ENCODE assay signal across 1 cellular context in the genomic region with DNA sequence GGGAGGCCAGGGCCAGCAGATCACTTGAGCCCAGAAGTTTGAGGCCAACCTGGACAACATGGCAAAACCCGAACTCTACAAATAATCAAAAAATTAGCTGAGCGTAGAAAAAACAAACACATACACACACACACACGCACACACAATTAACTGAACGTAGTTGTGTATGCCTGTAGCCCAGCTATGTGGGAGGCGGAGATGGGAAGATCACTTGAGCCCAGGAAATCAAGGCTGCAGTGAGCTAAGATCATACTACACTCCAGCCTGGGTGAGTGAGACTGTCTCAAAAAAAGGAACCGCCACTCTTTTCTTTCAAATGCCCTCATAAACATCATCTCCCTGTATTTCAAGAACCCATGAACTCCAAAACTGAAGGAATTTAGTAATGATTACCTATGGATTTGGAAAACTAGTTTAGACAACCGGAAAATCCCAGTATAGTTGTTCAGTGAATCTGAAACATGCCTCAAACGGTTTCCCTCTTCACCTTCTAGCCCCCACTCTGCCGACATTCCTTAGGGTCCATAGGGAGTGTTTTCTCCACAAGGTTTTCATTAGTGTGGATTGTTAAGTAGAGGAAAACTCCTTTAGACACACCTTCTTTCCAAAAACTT.
TF ChIP-seq lines count a peak whose summit lies in the region.

No MANE protein-coding gene starts in this region.

TF ChIP-seq in K562, 482 proteins besides CTCF, POLR2A, EP300 and RAD21 (continued from another document and continues in another):
- TF ChIP-seq, protein P1, sequence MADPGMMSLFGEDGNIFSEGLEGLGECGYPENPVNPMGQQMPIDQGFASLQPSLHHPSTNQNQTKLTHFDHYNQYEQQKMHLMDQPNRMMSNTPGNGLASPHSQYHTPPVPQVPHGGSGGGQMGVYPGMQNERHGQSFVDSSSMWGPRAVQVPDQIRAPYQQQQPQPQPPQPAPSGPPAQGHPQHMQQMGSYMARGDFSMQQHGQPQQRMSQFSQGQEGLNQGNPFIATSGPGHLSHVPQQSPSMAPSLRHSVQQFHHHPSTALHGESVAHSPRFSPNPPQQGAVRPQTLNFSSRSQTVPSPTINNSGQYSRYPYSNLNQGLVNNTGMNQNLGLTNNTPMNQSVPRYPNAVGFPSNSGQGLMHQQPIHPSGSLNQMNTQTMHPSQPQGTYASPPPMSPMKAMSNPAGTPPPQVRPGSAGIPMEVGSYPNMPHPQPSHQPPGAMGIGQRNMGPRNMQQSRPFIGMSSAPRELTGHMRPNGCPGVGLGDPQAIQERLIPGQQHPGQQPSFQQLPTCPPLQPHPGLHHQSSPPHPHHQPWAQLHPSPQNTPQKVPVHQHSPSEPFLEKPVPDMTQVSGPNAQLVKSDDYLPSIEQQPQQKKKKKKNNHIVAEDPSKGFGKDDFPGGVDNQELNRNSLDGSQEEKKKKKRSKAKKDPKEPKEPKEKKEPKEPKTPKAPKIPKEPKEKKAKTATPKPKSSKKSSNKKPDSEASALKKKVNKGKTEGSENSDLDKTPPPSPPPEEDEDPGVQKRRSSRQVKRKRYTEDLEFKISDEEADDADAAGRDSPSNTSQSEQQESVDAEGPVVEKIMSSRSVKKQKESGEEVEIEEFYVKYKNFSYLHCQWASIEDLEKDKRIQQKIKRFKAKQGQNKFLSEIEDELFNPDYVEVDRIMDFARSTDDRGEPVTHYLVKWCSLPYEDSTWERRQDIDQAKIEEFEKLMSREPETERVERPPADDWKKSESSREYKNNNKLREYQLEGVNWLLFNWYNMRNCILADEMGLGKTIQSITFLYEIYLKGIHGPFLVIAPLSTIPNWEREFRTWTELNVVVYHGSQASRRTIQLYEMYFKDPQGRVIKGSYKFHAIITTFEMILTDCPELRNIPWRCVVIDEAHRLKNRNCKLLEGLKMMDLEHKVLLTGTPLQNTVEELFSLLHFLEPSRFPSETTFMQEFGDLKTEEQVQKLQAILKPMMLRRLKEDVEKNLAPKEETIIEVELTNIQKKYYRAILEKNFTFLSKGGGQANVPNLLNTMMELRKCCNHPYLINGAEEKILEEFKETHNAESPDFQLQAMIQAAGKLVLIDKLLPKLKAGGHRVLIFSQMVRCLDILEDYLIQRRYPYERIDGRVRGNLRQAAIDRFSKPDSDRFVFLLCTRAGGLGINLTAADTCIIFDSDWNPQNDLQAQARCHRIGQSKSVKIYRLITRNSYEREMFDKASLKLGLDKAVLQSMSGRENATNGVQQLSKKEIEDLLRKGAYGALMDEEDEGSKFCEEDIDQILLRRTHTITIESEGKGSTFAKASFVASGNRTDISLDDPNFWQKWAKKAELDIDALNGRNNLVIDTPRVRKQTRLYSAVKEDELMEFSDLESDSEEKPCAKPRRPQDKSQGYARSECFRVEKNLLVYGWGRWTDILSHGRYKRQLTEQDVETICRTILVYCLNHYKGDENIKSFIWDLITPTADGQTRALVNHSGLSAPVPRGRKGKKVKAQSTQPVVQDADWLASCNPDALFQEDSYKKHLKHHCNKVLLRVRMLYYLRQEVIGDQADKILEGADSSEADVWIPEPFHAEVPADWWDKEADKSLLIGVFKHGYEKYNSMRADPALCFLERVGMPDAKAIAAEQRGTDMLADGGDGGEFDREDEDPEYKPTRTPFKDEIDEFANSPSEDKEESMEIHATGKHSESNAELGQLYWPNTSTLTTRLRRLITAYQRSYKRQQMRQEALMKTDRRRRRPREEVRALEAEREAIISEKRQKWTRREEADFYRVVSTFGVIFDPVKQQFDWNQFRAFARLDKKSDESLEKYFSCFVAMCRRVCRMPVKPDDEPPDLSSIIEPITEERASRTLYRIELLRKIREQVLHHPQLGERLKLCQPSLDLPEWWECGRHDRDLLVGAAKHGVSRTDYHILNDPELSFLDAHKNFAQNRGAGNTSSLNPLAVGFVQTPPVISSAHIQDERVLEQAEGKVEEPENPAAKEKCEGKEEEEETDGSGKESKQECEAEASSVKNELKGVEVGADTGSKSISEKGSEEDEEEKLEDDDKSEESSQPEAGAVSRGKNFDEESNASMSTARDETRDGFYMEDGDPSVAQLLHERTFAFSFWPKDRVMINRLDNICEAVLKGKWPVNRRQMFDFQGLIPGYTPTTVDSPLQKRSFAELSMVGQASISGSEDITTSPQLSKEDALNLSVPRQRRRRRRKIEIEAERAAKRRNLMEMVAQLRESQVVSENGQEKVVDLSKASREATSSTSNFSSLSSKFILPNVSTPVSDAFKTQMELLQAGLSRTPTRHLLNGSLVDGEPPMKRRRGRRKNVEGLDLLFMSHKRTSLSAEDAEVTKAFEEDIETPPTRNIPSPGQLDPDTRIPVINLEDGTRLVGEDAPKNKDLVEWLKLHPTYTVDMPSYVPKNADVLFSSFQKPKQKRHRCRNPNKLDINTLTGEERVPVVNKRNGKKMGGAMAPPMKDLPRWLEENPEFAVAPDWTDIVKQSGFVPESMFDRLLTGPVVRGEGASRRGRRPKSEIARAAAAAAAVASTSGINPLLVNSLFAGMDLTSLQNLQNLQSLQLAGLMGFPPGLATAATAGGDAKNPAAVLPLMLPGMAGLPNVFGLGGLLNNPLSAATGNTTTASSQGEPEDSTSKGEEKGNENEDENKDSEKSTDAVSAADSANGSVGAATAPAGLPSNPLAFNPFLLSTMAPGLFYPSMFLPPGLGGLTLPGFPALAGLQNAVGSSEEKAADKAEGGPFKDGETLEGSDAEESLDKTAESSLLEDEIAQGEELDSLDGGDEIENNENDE (IDR thresholded peaks at IDR 0.05; ENCODE audit: low read depth, low read length) = peak; percentile 32
- TF ChIP-seq NR2C2 (CRISPR knock-in tag; IDR thresholded peaks at IDR 0.05) (no peak), NR2C2 (tag; IDR thresholded peaks at IDR 0.05) (no peak), ZZZ3 (IDR thresholded peaks at IDR 0.05) (no peak), ZNF77 (CRISPR knock-in tag; IDR thresholded peaks at IDR 0.05) (peak; percentile 96), GABPB2 (CRISPR knock-in tag; conservative IDR thresholded peaks at IDR 0.05) (peak; percentile 99), GABPB1 (CRISPR knock-in tag; IDR thresholded peaks at IDR 0.05) (no peak), DMBX1 (CRISPR knock-in tag; IDR thresholded peaks at IDR 0.05; ENCODE audit: borderline replicate concordance) (no peak; the same call in 1 of the 2 replicates), TAF9B (IDR thresholded peaks at IDR 0.05; ENCODE audit: partially characterized antibody) (no peak), ARID3A (IDR thresholded peaks at IDR 0.05; ENCODE audit: borderline replicate concordance, low read depth, low read length) (no peak), CGGBP1 (CRISPR knock-in tag; IDR thresholded peaks at IDR 0.05) (no peak; the same call in none of the 2 replicates), ZFP1 (CRISPR knock-in tag; IDR thresholded peaks at IDR 0.05) (peak; percentile 81), KDM5B (IDR thresholded peaks at IDR 0.05; ENCODE audit: insufficient replicate concordance, low read depth, low read length) (peak; percentile 92), LCOR (CRISPR knock-in tag; IDR thresholded peaks at IDR 0.05) (no peak), MYNN (IDR thresholded peaks at IDR 0.05) (peak; percentile 84), MYNN (CRISPR knock-in tag; IDR thresholded peaks at IDR 0.05) (no peak), HNRNPK (IDR thresholded peaks at IDR 0.05; ENCODE audit: low read depth, low read length, poor library complexity, severe bottlenecking) (no peak), IRF2 (CRISPR knock-in tag; IDR thresholded peaks at IDR 0.05) (no peak), COPS2 (conservative IDR thresholded peaks at IDR 0.05) (no peak), POLR2AphosphoS5 (IDR thresholded peaks at IDR 0.05; ENCODE audit: control insufficient read depth, insufficient read depth, low read depth, low read length) (peak; percentile 96), TEAD2 (tag; IDR thresholded peaks at IDR 0.05) (no peak), ZBTB43 (CRISPR knock-in tag; IDR thresholded peaks at IDR 0.05) (no peak), MTA2 (IDR thresholded peaks at IDR 0.05; ENCODE audit: low read depth) (no peak), ELF2 (CRISPR knock-in tag; IDR thresholded peaks at IDR 0.05) (peak; percentile 67), XRCC3 (IDR thresholded peaks at IDR 0.05) (no peak), PPARD (CRISPR knock-in tag; IDR thresholded peaks at IDR 0.05) (no peak), CHD1 (IDR thresholded peaks at IDR 0.05; ENCODE audit: low read length) (no peak), NFIX (CRISPR knock-in tag; IDR thresholded peaks at IDR 0.05; ENCODE audit: low read depth) (no peak), ZNF41 (CRISPR knock-in tag; conservative IDR thresholded peaks at IDR 0.05) (peak; percentile 65; the same call in 1 of the 2 replicates), LEF1 (IDR thresholded peaks at IDR 0.05) (no peak), ZNF354B (CRISPR knock-in tag; IDR thresholded peaks at IDR 0.05) (no peak), NRF1 (conservative IDR thresholded peaks at IDR 0.05 in 1 of 2, IDR thresholded peaks at IDR 0.05 in 1 of 2) (no peak), ZNF316 (IDR thresholded peaks at IDR 0.05) (peak; percentile 24; the same call in 1 of the 2 replicates), ZNF75A (CRISPR knock-in tag; IDR thresholded peaks at IDR 0.05) (peak; percentile 47)
- TF ChIP-seq, protein P2, sequence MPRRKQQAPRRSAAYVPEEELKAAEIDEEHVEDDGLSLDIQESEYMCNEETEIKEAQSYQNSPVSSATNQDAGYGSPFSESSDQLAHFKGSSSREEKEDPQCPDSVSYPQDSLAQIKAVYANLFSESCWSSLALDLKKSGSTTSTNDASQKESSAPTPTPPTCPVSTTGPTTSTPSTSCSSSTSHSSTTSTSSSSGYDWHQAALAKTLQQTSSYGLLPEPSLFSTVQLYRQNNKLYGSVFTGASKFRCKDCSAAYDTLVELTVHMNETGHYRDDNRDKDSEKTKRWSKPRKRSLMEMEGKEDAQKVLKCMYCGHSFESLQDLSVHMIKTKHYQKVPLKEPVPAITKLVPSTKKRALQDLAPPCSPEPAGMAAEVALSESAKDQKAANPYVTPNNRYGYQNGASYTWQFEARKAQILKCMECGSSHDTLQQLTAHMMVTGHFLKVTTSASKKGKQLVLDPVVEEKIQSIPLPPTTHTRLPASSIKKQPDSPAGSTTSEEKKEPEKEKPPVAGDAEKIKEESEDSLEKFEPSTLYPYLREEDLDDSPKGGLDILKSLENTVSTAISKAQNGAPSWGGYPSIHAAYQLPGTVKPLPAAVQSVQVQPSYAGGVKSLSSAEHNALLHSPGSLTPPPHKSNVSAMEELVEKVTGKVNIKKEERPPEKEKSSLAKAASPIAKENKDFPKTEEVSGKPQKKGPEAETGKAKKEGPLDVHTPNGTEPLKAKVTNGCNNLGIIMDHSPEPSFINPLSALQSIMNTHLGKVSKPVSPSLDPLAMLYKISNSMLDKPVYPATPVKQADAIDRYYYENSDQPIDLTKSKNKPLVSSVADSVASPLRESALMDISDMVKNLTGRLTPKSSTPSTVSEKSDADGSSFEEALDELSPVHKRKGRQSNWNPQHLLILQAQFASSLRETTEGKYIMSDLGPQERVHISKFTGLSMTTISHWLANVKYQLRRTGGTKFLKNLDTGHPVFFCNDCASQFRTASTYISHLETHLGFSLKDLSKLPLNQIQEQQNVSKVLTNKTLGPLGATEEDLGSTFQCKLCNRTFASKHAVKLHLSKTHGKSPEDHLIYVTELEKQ (CRISPR knock-in tag; IDR thresholded peaks at IDR 0.05) = no peak
- TF ChIP-seq, protein P3, sequence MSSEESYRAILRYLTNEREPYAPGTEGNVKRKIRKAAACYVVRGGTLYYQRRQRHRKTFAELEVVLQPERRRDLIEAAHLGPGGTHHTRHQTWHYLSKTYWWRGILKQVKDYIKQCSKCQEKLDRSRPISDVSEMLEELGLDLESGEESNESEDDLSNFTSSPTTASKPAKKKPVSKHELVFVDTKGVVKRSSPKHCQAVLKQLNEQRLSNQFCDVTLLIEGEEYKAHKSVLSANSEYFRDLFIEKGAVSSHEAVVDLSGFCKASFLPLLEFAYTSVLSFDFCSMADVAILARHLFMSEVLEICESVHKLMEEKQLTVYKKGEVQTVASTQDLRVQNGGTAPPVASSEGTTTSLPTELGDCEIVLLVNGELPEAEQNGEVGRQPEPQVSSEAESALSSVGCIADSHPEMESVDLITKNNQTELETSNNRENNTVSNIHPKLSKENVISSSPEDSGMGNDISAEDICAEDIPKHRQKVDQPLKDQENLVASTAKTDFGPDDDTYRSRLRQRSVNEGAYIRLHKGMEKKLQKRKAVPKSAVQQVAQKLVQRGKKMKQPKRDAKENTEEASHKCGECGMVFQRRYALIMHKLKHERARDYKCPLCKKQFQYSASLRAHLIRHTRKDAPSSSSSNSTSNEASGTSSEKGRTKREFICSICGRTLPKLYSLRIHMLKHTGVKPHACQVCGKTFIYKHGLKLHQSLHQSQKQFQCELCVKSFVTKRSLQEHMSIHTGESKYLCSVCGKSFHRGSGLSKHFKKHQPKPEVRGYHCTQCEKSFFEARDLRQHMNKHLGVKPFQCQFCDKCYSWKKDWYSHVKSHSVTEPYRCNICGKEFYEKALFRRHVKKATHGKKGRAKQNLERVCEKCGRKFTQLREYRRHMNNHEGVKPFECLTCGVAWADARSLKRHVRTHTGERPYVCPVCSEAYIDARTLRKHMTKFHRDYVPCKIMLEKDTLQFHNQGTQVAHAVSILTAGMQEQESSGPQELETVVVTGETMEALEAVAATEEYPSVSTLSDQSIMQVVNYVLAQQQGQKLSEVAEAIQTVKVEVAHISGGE (CRISPR knock-in tag; IDR thresholded peaks at IDR 0.05) = no peak
- TF ChIP-seq, protein P4, sequence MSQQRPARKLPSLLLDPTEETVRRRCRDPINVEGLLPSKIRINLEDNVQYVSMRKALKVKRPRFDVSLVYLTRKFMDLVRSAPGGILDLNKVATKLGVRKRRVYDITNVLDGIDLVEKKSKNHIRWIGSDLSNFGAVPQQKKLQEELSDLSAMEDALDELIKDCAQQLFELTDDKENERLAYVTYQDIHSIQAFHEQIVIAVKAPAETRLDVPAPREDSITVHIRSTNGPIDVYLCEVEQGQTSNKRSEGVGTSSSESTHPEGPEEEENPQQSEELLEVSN (IDR thresholded peaks at IDR 0.05; ENCODE audit: borderline replicate concordance in 1 of 2, extremely low read depth in 1 of 2, insufficient read depth in 1 of 2, insufficient read length in 1 of 2, low read depth in 1 of 2, low read length in 1 of 2, poor library complexity in 1 of 2, severe bottlenecking in 1 of 2) = no peak
